Comparison of ENCODE assay signal across 8 cellular contexts in the genomic region with DNA sequence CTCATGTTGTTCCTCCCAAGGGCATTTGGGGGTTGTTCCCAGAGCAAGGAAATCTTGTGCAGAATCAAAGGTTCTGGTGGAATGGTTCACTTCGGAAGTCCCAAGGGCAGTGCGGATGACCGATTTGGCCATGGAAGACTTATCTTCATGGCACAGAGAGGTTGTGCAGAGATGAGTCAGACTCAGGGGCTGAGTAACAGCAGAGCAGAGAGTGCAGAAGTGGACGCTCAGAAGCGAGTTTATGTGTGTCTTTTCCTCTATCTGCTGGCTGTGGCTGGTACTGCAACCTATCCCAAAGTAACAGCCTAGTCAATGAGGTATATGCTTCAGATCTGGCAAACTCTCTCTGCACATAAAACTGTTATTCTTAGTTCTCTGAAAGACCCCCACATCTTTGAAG.
DNase-seq lines count a peak whose midpoint lies in the region; ATAC-seq and TF ChIP-seq lines count a peak whose summit lies in the region.

No MANE protein-coding gene starts in this region.

- no peak overlapping the region for H3K4me3 Mint-ChIP-seq in activated T-cell treated with anti-CD3 and anti-CD28 coated beads, Interleukin-2, amount 50 U/mL, for 4 hours

- peaks cover 30% of the 10 kb centered on the region for H3K4me1 ChIP-seq in BE2C

- no peak overlapping the region for H3K9ac ChIP-seq in neural cell (ENCODE audit: low read length)

- H4K20me1 ChIP-seq in neural cell (ENCODE audit: insufficient read depth): no peaks in the 10 kb centered on the region

- H3K36me3 Mint-ChIP-seq in activated T-cell treated with anti-CD3 and anti-CD28 coated beads, Interleukin-2, amount 50 U/mL, for 4 hours (ENCODE audit: insufficient read depth): no peaks in the 10 kb centered on the region

- H3K9me2 ChIP-seq in neural cell (ENCODE audit: insufficient read depth, low read length): no peaks in the 10 kb centered on the region

- peak; percentile 19 for TF ChIP-seq RAD21 in neural cell (conservative IDR thresholded peaks at IDR 0.05)

- ATAC-seq in GM18909 (IDR thresholded peaks at IDR 0.05; ENCODE audit: poor library complexity, unreplicated experiment) (peak; percentile 96), HG03064 (IDR thresholded peaks at IDR 0.05; ENCODE audit: low read depth, unreplicated experiment) (peak; percentile 93)
- ATAC-seq in activated T-cell treated with anti-CD3 and anti-CD28 coated beads, Interleukin-2, amount 50 U/mL, for 4 hours: no peak

- H3K9me3 ChIP-seq in BE2C: no peaks in the 10 kb centered on the region
- H3K9me3 ChIP-seq in neural cell (ENCODE audit: low read length): no peaks in the 10 kb centered on the region

- peaks cover 12% of the 10 kb centered on the region for H3F3A ChIP-seq in neural cell (ENCODE audit: insufficient read depth, low read length, poor library complexity, severe bottlenecking)

- H3K4me3 ChIP-seq in BE2C (ENCODE audit: low read depth, low read length): no peak overlapping the region
- H3K4me3 ChIP-seq in epithelial cell of esophagus (ENCODE audit: low read length): no peak overlapping the region
- no peak overlapping the region for H3K4me3 ChIP-seq in neural cell (ENCODE audit: low read length)

- DNase-seq in BE2C (peak; percentile 77), NOMO-1 treated with dmso at 0.1 percent for 144 hours (lab: John Stamatoyannopoulos, UW; ENCODE audit: unreplicated experiment) (peak; percentile 28), epithelial cell of esophagus (ENCODE audit: low read depth) (peak; percentile 88), NCI-H187 treated with DMSO at 0.1 percent for 48 hours (lab: John Stamatoyannopoulos, UW) (no peak)
- no peak for DNase-seq in activated T-cell treated with anti-CD3 and anti-CD28 coated beads, Interleukin-2, amount 50 U/mL, for 4 hours

- H3K79me2 ChIP-seq in neural cell (replicated peaks; ENCODE audit: insufficient read depth, low read length): no peaks in the 10 kb centered on the region

- H3K27me3 ChIP-seq in BE2C (no peaks in the 10 kb centered on the region), neural cell (ENCODE audit: insufficient read depth, low read depth, low read length) (no peaks in the 10 kb centered on the region)

- peaks cover 4% of the 10 kb centered on the region for H3K27me3 Mint-ChIP-seq in activated T-cell treated with anti-CD3 and anti-CD28 coated beads, Interleukin-2, amount 50 U/mL, for 4 hours (ENCODE audit: low read depth)

- no peak overlapping the region for H2AFZ ChIP-seq in neural cell (ENCODE audit: low read depth, low read length)

- H3K36me3 ChIP-seq in BE2C (peaks cover 29% of the 10 kb centered on the region), neural cell (ENCODE audit: insufficient read depth, low read length) (peaks cover 35% of the 10 kb centered on the region)

- no peaks in the 10 kb centered on the region for H3K9me3 Mint-ChIP-seq in activated T-cell treated with anti-CD3 and anti-CD28 coated beads, Interleukin-2, amount 50 U/mL, for 4 hours

- no peaks in the 10 kb centered on the region for H3K4me1 Mint-ChIP-seq in activated T-cell treated with anti-CD3 and anti-CD28 coated beads, Interleukin-2, amount 50 U/mL, for 4 hours (ENCODE audit: low read depth)

- no peak overlapping the region for H3K4me2 ChIP-seq in neural cell (ENCODE audit: low read length)

- no peak for TF ChIP-seq EP300 in neural cell (conservative IDR thresholded peaks at IDR 0.05; ENCODE audit: poor library complexity, severe bottlenecking)

- TF ChIP-seq CTCF in BE2C (IDR thresholded peaks at IDR 0.05; ENCODE audit: low read depth, low read length) (peak; percentile 83), epithelial cell of esophagus (IDR thresholded peaks at IDR 0.05; ENCODE audit: insufficient read depth, low read depth, low read length, missing control alignments) (peak; percentile 79), neural cell (IDR thresholded peaks at IDR 0.05; ENCODE audit: poor library complexity, severe bottlenecking) (peak; percentile 48)

- no peak overlapping the region for H3K27ac ChIP-seq in neural cell (ENCODE audit: low read length)

TF ChIP-seq in neural cell, 6 proteins besides CTCF, POLR2A, EP300 and RAD21:
- TF ChIP-seq EZH2 (IDR thresholded peaks at IDR 0.05; ENCODE audit: borderline replicate concordance, insufficient read depth, low read length, poor library complexity, severe bottlenecking): no peak
- TF ChIP-seq MXI1 (conservative IDR thresholded peaks at IDR 0.05; ENCODE audit: poor library complexity, severe bottlenecking): no peak
- no peak for TF ChIP-seq SMC3 (conservative IDR thresholded peaks at IDR 0.05; ENCODE audit: poor library complexity)
- TF ChIP-seq POLR2AphosphoS5 (IDR thresholded peaks at IDR 0.05): peak; percentile 5

Comparison
In these comparisons a context has a peak if more than half of its experiments do, and no peak if none do; other contexts are left out.
1. DNase-seq: peak in BE2C (single experiment), NOMO-1 treated with dmso at 0.1 percent for 144 hours (single experiment) and epithelial cell of esophagus (single experiment); none in activated T-cell treated with anti-CD3 and anti-CD28 coated beads, Interleukin-2, amount 50 U/mL, for 4 hours (single experiment) and NCI-H187 treated with DMSO at 0.1 percent for 48 hours (single experiment).
2. ATAC-seq: peak in GM18909 (single experiment) and HG03064 (single experiment); none in activated T-cell treated with anti-CD3 and anti-CD28 coated beads, Interleukin-2, amount 50 U/mL, for 4 hours (0 of 2).
3. Peak in every context shown above with its lines, with median percentiles within 50 percentile points of each other: CTCF ChIP-seq.